Comparison of ENCODE assay signal across 8 cellular contexts in genomic region chr17:78774956-78775571, GRCh38. TPM values are rescaled to one million over a fixed set of nuclear protein-coding genes. Genes with fewer than 3 reads are reported as not detected.
DNase-seq lines count a peak whose midpoint lies in the region; ATAC-seq, FAIRE-seq and TF ChIP-seq lines count a peak whose summit lies in the region.

No MANE protein-coding gene starts in this region.

- no peak for FAIRE-seq in RCC 7860 (lab: Jason Lieb, UNC)

- peaks cover 87% of the 10 kb centered on the region for H3K36me3 Mint-ChIP-seq in activated T-helper 17 cell treated with anti-CD3 and anti-CD28 coated beads, Interleukin-2, amount 50 U/mL, for 72 hours (ENCODE audit: low read depth)

- H3K36me3 ChIP-seq in KMS-11 (ENCODE audit: insufficient read depth) (no peaks in the 10 kb centered on the region), mesenchymal stem cell (ENCODE audit: control insufficient read depth in 1 of 2, insufficient read depth in 2 of 2, low read depth in 1 of 2, low read length in 2 of 2) (no peaks in the 10 kb centered on the region), thyroid gland (no peaks in the 10 kb centered on the region)

- peak overlapping the region; percentile 77 for H3K27ac ChIP-seq in KMS-11
- H3K27ac ChIP-seq in mesenchymal stem cell (ENCODE audit: low read length, poor library complexity, severe bottlenecking), result no peak overlapping the region
- peak overlapping the region; percentile 33 to 59 (median 52) for H3K27ac ChIP-seq in thyroid gland

- H3K4me2 ChIP-seq in KMS-11 (peak overlapping the region; percentile 86), mesenchymal stem cell (ENCODE audit: low read length, poor library complexity, severe bottlenecking) (no peak overlapping the region)

- peak overlapping the region; percentile 49 for H3K9ac ChIP-seq in KMS-11
- peak overlapping the region; percentile 45 for H3K9ac ChIP-seq in mesenchymal stem cell (ENCODE audit: low read length)

- peaks cover 100% of the 10 kb centered on the region for H3K79me2 ChIP-seq in KMS-11 (ENCODE audit: insufficient read depth, low read depth)

- H4K91ac ChIP-seq in mesenchymal stem cell (ENCODE audit: low read length), result no peak overlapping the region

- no peaks in the 10 kb centered on the region for H4K20me1 ChIP-seq in KMS-11 (ENCODE audit: insufficient read depth)

- H3K4me1 ChIP-seq in KMS-11 (ENCODE audit: low read depth, poor library complexity, severe bottlenecking) (peaks cover 100% of the 10 kb centered on the region), mesenchymal stem cell (ENCODE audit: control insufficient read depth, insufficient read depth, low read depth, low read length) (peaks cover 9% of the 10 kb centered on the region), thyroid gland (peaks cover 22 to 33% of the 10 kb centered on the region in 2 donors)

- H3K14ac ChIP-seq in mesenchymal stem cell (ENCODE audit: low read length in 2 of 2), result no peak overlapping the region

- H2AFZ ChIP-seq in KMS-11 (ENCODE audit: low read depth) (no peak overlapping the region), mesenchymal stem cell (ENCODE audit: low read depth, low read length) (no peak overlapping the region)

- peak overlapping the region; percentile 94 for H3K4me3 Mint-ChIP-seq in activated T-helper 17 cell treated with anti-CD3 and anti-CD28 coated beads, Interleukin-2, amount 50 U/mL, for 72 hours

- H2BK120ac ChIP-seq in mesenchymal stem cell (ENCODE audit: low read depth, low read length), result no peak overlapping the region

- H2BK5ac ChIP-seq in mesenchymal stem cell (ENCODE audit: low read depth, low read length, poor library complexity, severe bottlenecking), result no peak overlapping the region

- peak overlapping the region; percentile 99 for H3K27ac Mint-ChIP-seq in activated T-helper 17 cell treated with anti-CD3 and anti-CD28 coated beads, Interleukin-2, amount 50 U/mL, for 72 hours

- H3K4me1 Mint-ChIP-seq in activated T-helper 17 cell treated with anti-CD3 and anti-CD28 coated beads, Interleukin-2, amount 50 U/mL, for 72 hours, result peaks cover 26% of the 10 kb centered on the region

- H3K79me1 ChIP-seq in mesenchymal stem cell (replicated peaks; ENCODE audit: low read length, poor library complexity, severe bottlenecking), result peaks cover 14% of the 10 kb centered on the region

- H4K8ac ChIP-seq in mesenchymal stem cell (ENCODE audit: low read length), result no peak overlapping the region

- peak overlapping the region in 1 of 2 experiments; percentile 18 for H3K23ac ChIP-seq in mesenchymal stem cell (ENCODE audit: low read length in 2 of 2)

- TF ChIP-seq POLR2A in thyroid gland (IDR thresholded peaks at IDR 0.05), result no peak

- H3K4ac ChIP-seq in mesenchymal stem cell (ENCODE audit: low read depth in 1 of 2, low read length in 2 of 2), result no peak overlapping the region

- H3K4me3 ChIP-seq in KMS-11 (IDR thresholded peaks at IDR 0.05; ENCODE audit: insufficient read depth, low read depth, low read length) (peak overlapping the region; percentile 35), mesenchymal stem cell (ENCODE audit: insufficient read depth in 1 of 2, low read depth in 1 of 2, low read length in 2 of 2) (peak overlapping the region in 1 of 2 experiments; percentile 53), thyroid gland (replicated peaks in 1 of 3) (no peak overlapping the region)

- ATAC-seq in GM18511 (IDR thresholded peaks at IDR 0.05; ENCODE audit: unreplicated experiment) (peak; percentile 47), GM21360 (IDR thresholded peaks at IDR 0.05; ENCODE audit: unreplicated experiment) (no peak)
- peak; percentile 66 for ATAC-seq in activated T-helper 17 cell treated with anti-CD3 and anti-CD28 coated beads, Interleukin-2, amount 50 U/mL, for 72 hours (replicated peaks)

- no peaks in the 10 kb centered on the region for H3K9me3 Mint-ChIP-seq in activated T-helper 17 cell treated with anti-CD3 and anti-CD28 coated beads, Interleukin-2, amount 50 U/mL, for 72 hours

- intact Hi-C loops in thyroid gland (cut with DNase I), result no loop called here

- TF ChIP-seq CTCF in KMS-11 (conservative IDR thresholded peaks at IDR 0.05; ENCODE audit: low read depth, low read length), result no peak
- TF ChIP-seq CTCF in thyroid gland (IDR thresholded peaks at IDR 0.05), result no peak

- 93% methylated on average over 11 of the region's 12 CpGs for WGBS in mesenchymal stem cell
- WGBS in thyroid gland, 2 donors, result 75 to 79% methylated on average over 12 of the region's 12 CpGs

- no peaks in the 10 kb centered on the region for H3K27me3 ChIP-seq in KMS-11 (ENCODE audit: insufficient read depth, low read depth)
- no peaks in the 10 kb centered on the region for H3K27me3 ChIP-seq in mesenchymal stem cell (ENCODE audit: control insufficient read depth in 1 of 2, insufficient read depth in 1 of 2, low read length in 2 of 2)
- no peaks in the 10 kb centered on the region for H3K27me3 ChIP-seq in thyroid gland

- peak overlapping the region; percentile 15 for H2AK5ac ChIP-seq in mesenchymal stem cell (ENCODE audit: low read length, severe bottlenecking)

- DNase-seq in mesenchymal stem cell (no peak), thyroid gland (peak in 1 of 2 donors; percentile 10), SKM-1 (lab: John Stamatoyannopoulos, UW; ENCODE audit: unreplicated experiment) (no peak), RCC 7860 (ENCODE audit: low spot score) (no peak)

- no peak overlapping the region for H2BK15ac ChIP-seq in mesenchymal stem cell (ENCODE audit: low read depth, poor library complexity, severe bottlenecking)

- no peak overlapping the region for H2BK12ac ChIP-seq in mesenchymal stem cell (ENCODE audit: low read length in 2 of 2)

- H3K27me3 Mint-ChIP-seq in activated T-helper 17 cell treated with anti-CD3 and anti-CD28 coated beads, Interleukin-2, amount 50 U/mL, for 72 hours, result no peaks in the 10 kb centered on the region

- no peaks in the 10 kb centered on the region for H3K9me3 ChIP-seq in mesenchymal stem cell (ENCODE audit: control insufficient read depth, low read length)
- no peaks in the 10 kb centered on the region for H3K9me3 ChIP-seq in thyroid gland

- H3K18ac ChIP-seq in mesenchymal stem cell (ENCODE audit: low read depth in 1 of 2, low read length in 2 of 2), result peak overlapping the region in 1 of 2 experiments; percentile 55

RNA-seq across cellular contexts. Expression of gene CYTH1, which starts 7.0 kb away (rescaled TPM):
- 100 to 1,000 TPM; 173 to 195 TPM for total RNA-seq in activated T-helper 17 cell treated with anti-CD3 and anti-CD28 coated beads, Interleukin-2, amount 50 U/mL, for 72 hours
- polyA plus RNA-seq in mesenchymal stem cell (2013, experiment 1 of 2), result 15.0 TPM
- 14.3 TPM for polyA plus RNA-seq in mesenchymal stem cell (2013, experiment 2 of 2)
- total RNA-seq in thyroid gland, result 10 to 100 TPM; 69.0 to 94.5 (median 75.7) TPM
